In genomic region chr18:73708596-73708995, GRCh38 we compare ENCODE assay signal across 34 cellular contexts.
"Had no signal": no experiment of that assay in that cellular context is flagged by ENCODE, and none has a peak within 500 bp of the region (broad histone marks: within the 10 kb centered on the region; RNA-seq: fewer than 3 reads in every experiment).

No MANE protein-coding gene starts in this region.

- H3K4me1 ChIP-seq: adrenal gland, esophagus muscularis mucosa, foreskin keratinocyte, gastrocnemius medialis, heart left ventricle had no signal

- H3K9me3 Mint-ChIP-seq: activated CD4-positive, alpha-beta T cell treated with anti-CD3 and anti-CD28 coated beads, Interleukin-2, amount 10 ng/mL, durations not matched to agents 7 days and 5 days; activated naive CD4-positive, alpha-beta T cell treated with anti-CD3 and anti-CD28 coated beads, Interleukin-2, amount 50 U/mL, for 24 hours; activated naive CD8-positive, alpha-beta T cell treated with anti-CD3 and anti-CD28 coated beads for 36 hours; activated T-helper 1 cell treated with anti-CD3 and anti-CD28 coated beads, Interleukin-12 subunit alpha, Interleukin-12 subunit beta, Interleukin-2, Interleukin-4 antibody, amounts not matched to agents 30 ng/mL and 10 ng/mL and 1 ng/mL, durations not matched to agents 14 hours and 24 hours and 36 hours; activated T-helper 2 cell treated with anti-CD3 and anti-CD28 coated beads, Interferon-gamma antibody, Interleukin-2, Interleukin-4, amounts not matched to agents 10 μg/mL and 5 μg/mL and 100 μg/mL, durations not matched to agents 14 hours and 24 hours and 36 hours had no signal

- H3K4me1 Mint-ChIP-seq: activated CD4-positive, alpha-beta T cell treated with anti-CD3 and anti-CD28 coated beads, Interleukin-2, amount 10 ng/mL, durations not matched to agents 7 days and 5 days; activated naive CD4-positive, alpha-beta T cell treated with anti-CD3 and anti-CD28 coated beads, Interleukin-2, amount 50 U/mL, for 24 hours; activated naive CD8-positive, alpha-beta T cell treated with anti-CD3 and anti-CD28 coated beads for 36 hours; activated naive CD8-positive, alpha-beta T cell treated with anti-CD3 and anti-CD28 coated beads, Interleukin-2, amount 50 U/mL, for 24 hours; brain had no signal

- DNase-seq: activated CD4-positive, alpha-beta T cell treated with anti-CD3 and anti-CD28 coated beads for 1 hour; activated CD4-positive, alpha-beta T cell treated with anti-CD3 and anti-CD28 coated beads for 4 hours; activated CD4-positive, alpha-beta T cell treated with anti-CD3 and anti-CD28 coated beads, Interleukin-2, amount 10 ng/mL, durations not matched to agents 7 days and 5 days; activated CD4-positive, alpha-beta T cell treated with anti-CD3 and anti-CD28 coated beads, Interleukin-2, amount 50 U/mL, for 4 hours; activated CD8-positive, alpha-beta memory T cell treated with anti-CD3 and anti-CD28 coated beads for 24 hours; activated CD8-positive, alpha-beta T cell treated with anti-CD3 and anti-CD28 coated beads for 36 hours; activated effector memory CD4-positive, alpha-beta T cell treated with anti-CD3 and anti-CD28 coated beads, Interleukin-2, amount 50 U/mL, for 16 hours; activated naive CD4-positive, alpha-beta T cell treated with anti-CD3 and anti-CD28 coated beads for 36 hours; activated naive CD8-positive, alpha-beta T cell treated with anti-CD3 and anti-CD28 coated beads for 36 hours; activated naive CD8-positive, alpha-beta T cell treated with anti-CD3 and anti-CD28 coated beads, Interleukin-2, amount 50 U/mL, for 24 hours; activated T-cell treated with anti-CD3 and anti-CD28 coated beads, Interleukin-2, amount 50 U/mL, for 4 hours; adrenal gland; amygdala; aorta; caudate nucleus; cortex of kidney; dermis blood vessel endothelial cell; effector CD4-positive, alpha-beta T cell; effector memory CD8-positive, alpha-beta T cell; erythroblast; foreskin keratinocyte; gastrocnemius medialis; glutamatergic neuron; heart left ventricle; T-helper 2 cell had no signal

- H3K27ac Mint-ChIP-seq: activated CD4-positive, alpha-beta T cell treated with anti-CD3 and anti-CD28 coated beads, Interleukin-2, amount 10 ng/mL, durations not matched to agents 7 days and 5 days; activated CD8-positive, alpha-beta T cell treated with anti-CD3 and anti-CD28 coated beads for 36 hours; activated naive CD4-positive, alpha-beta T cell treated with anti-CD3 and anti-CD28 coated beads for 36 hours; activated naive CD4-positive, alpha-beta T cell treated with anti-CD3 and anti-CD28 coated beads, Interleukin-2, amount 50 U/mL, for 24 hours; activated naive CD8-positive, alpha-beta T cell treated with anti-CD3 and anti-CD28 coated beads for 36 hours; activated naive CD8-positive, alpha-beta T cell treated with anti-CD3 and anti-CD28 coated beads, Interleukin-2, amount 50 U/mL, for 24 hours; activated T-helper 1 cell treated with anti-CD3 and anti-CD28 coated beads, Interleukin-12 subunit alpha, Interleukin-12 subunit beta, Interleukin-2, Interleukin-4 antibody, amounts not matched to agents 30 ng/mL and 10 ng/mL and 1 ng/mL, durations not matched to agents 14 hours and 24 hours and 36 hours; activated T-helper 2 cell treated with anti-CD3 and anti-CD28 coated beads, Interferon-gamma antibody, Interleukin-2, Interleukin-4, amounts not matched to agents 10 μg/mL and 5 μg/mL and 100 μg/mL, durations not matched to agents 14 hours and 24 hours and 36 hours; effector memory CD8-positive, alpha-beta T cell; WTC11 had no signal

- FAIRE-seq: colon, TTC549 had no signal

- H3K4me3 ChIP-seq: adrenal gland, esophagus muscularis mucosa, gastrocnemius medialis, heart left ventricle had no signal

- H3K27me3 ChIP-seq: adrenal gland, esophagus muscularis mucosa, foreskin keratinocyte, gastrocnemius medialis, heart left ventricle had no signal

- H3K27ac ChIP-seq: adrenal gland, esophagus muscularis mucosa, foreskin keratinocyte, gastrocnemius medialis, heart left ventricle, VCaP had no signal

- H3K36me3 Mint-ChIP-seq: activated naive CD4-positive, alpha-beta T cell treated with anti-CD3 and anti-CD28 coated beads, Interleukin-2, amount 50 U/mL, for 24 hours; activated naive CD8-positive, alpha-beta T cell treated with anti-CD3 and anti-CD28 coated beads for 36 hours; brain; WTC11 had no signal

- H3K4me3 Mint-ChIP-seq: activated CD4-positive, alpha-beta T cell treated with anti-CD3 and anti-CD28 coated beads, Interleukin-2, amount 10 ng/mL, durations not matched to agents 7 days and 5 days; activated CD8-positive, alpha-beta T cell treated with anti-CD3 and anti-CD28 coated beads for 36 hours; activated naive CD4-positive, alpha-beta T cell treated with anti-CD3 and anti-CD28 coated beads for 36 hours; activated naive CD4-positive, alpha-beta T cell treated with anti-CD3 and anti-CD28 coated beads, Interleukin-2, amount 50 U/mL, for 24 hours; activated naive CD8-positive, alpha-beta T cell treated with anti-CD3 and anti-CD28 coated beads for 36 hours; activated naive CD8-positive, alpha-beta T cell treated with anti-CD3 and anti-CD28 coated beads, Interleukin-2, amount 50 U/mL, for 24 hours; activated T-cell treated with anti-CD3 and anti-CD28 coated beads, Interleukin-2, amount 50 U/mL, for 4 hours; activated T-helper 1 cell treated with anti-CD3 and anti-CD28 coated beads, Interleukin-12 subunit alpha, Interleukin-12 subunit beta, Interleukin-2, Interleukin-4 antibody, amounts not matched to agents 30 ng/mL and 10 ng/mL and 1 ng/mL, durations not matched to agents 14 hours and 24 hours and 36 hours; brain; effector memory CD8-positive, alpha-beta T cell; WTC11 had no signal

- H3K9me3 ChIP-seq: adrenal gland, gastrocnemius medialis had no signal

- ATAC-seq: activated CD8-positive, alpha-beta T cell treated with anti-CD3 and anti-CD28 coated beads for 36 hours; activated naive CD8-positive, alpha-beta T cell treated with anti-CD3 and anti-CD28 coated beads, Interleukin-2, amount 50 U/mL, for 24 hours; activated T-cell treated with anti-CD3 and anti-CD28 coated beads, Interleukin-2, amount 50 U/mL, for 4 hours; effector memory CD8-positive, alpha-beta T cell; foreskin keratinocyte; gastrocnemius medialis; heart left ventricle; WTC11 had no signal

- H3K36me3 ChIP-seq: adrenal gland, esophagus muscularis mucosa, gastrocnemius medialis, heart left ventricle had no signal

- H3K27me3 Mint-ChIP-seq: activated CD4-positive, alpha-beta T cell treated with anti-CD3 and anti-CD28 coated beads, Interleukin-2, amount 10 ng/mL, durations not matched to agents 7 days and 5 days; activated CD8-positive, alpha-beta T cell treated with anti-CD3 and anti-CD28 coated beads for 36 hours; activated naive CD4-positive, alpha-beta T cell treated with anti-CD3 and anti-CD28 coated beads, Interleukin-2, amount 50 U/mL, for 24 hours; activated naive CD8-positive, alpha-beta T cell treated with anti-CD3 and anti-CD28 coated beads for 36 hours; activated naive CD8-positive, alpha-beta T cell treated with anti-CD3 and anti-CD28 coated beads, Interleukin-2, amount 50 U/mL, for 24 hours; effector memory CD8-positive, alpha-beta T cell had no signal
